ENCODE assay signal across 1 cellular context in genomic region chr17:50693041-50693682, GRCh38.
TF ChIP-seq lines count a peak whose summit lies in the region.

No MANE protein-coding gene starts in this region.

TF ChIP-seq in HepG2, 621 proteins besides CTCF, POLR2A, EP300 and RAD21 (continued from another document and continues in another):
- TF ChIP-seq ZNF362 (CRISPR knock-in tag; IDR thresholded peaks at IDR 0.05; ENCODE audit: borderline replicate concordance) = peak; percentile 94
- 0 out of 2 replicates have a peak, but pooled peaks have one; percentile 19 for TF ChIP-seq NAIF1 (CRISPR knock-in tag; IDR thresholded peaks at IDR 0.05; ENCODE audit: borderline replicate concordance)
- no peak for TF ChIP-seq TOPORS (CRISPR knock-in tag; IDR thresholded peaks at IDR 0.05)
- no peak for TF ChIP-seq GABPB1 (CRISPR knock-in tag; IDR thresholded peaks at IDR 0.05)
- TF ChIP-seq FOXP4 (CRISPR knock-in tag; IDR thresholded peaks at IDR 0.05) = peak; percentile 60
- TF ChIP-seq HMG20B (CRISPR knock-in tag; conservative IDR thresholded peaks at IDR 0.05) = 0 out of 2 replicates have a peak, but pooled peaks have one; percentile 37
- no peak for TF ChIP-seq ZNF335 (CRISPR knock-in tag; IDR thresholded peaks at IDR 0.05)
- no peak for TF ChIP-seq ZNF619 (CRISPR knock-in tag; IDR thresholded peaks at IDR 0.05)
- no peak for TF ChIP-seq ATF6 (CRISPR knock-in tag; conservative IDR thresholded peaks at IDR 0.05)
- no peak for TF ChIP-seq TBX2 (CRISPR knock-in tag; IDR thresholded peaks at IDR 0.05; ENCODE audit: borderline replicate concordance)
- no peak for TF ChIP-seq ATRX (CRISPR knock-in tag; IDR thresholded peaks at IDR 0.05; ENCODE audit: borderline replicate concordance)
- no peak for TF ChIP-seq CBX2 (IDR thresholded peaks at IDR 0.05; ENCODE audit: low read depth, low read length)
- TF ChIP-seq CBX2 (CRISPR knock-in tag; IDR thresholded peaks at IDR 0.05; ENCODE audit: low read depth) = no peak
- no peak for TF ChIP-seq DZIP1 (CRISPR knock-in tag; IDR thresholded peaks at IDR 0.05)
- no peak for TF ChIP-seq ZIK1 (CRISPR knock-in tag; IDR thresholded peaks at IDR 0.05; ENCODE audit: borderline replicate concordance, low read depth)
- no peak for TF ChIP-seq KDM5B (CRISPR knock-in tag; IDR thresholded peaks at IDR 0.05; ENCODE audit: borderline replicate concordance)
- no peak for TF ChIP-seq SNRNP70 (IDR thresholded peaks at IDR 0.05; ENCODE audit: low read depth, low read length)
- no peak for TF ChIP-seq ZNF317 (CRISPR knock-in tag; IDR thresholded peaks at IDR 0.05)
- TF ChIP-seq THAP8 (CRISPR knock-in tag; IDR thresholded peaks at IDR 0.05; ENCODE audit: borderline replicate concordance) = no peak
- TF ChIP-seq TMF1 (CRISPR knock-in tag; IDR thresholded peaks at IDR 0.05; ENCODE audit: low read depth) = no peak
- TF ChIP-seq ARNT (IDR thresholded peaks at IDR 0.05) = no peak
- TF ChIP-seq THAP9 (CRISPR knock-in tag; IDR thresholded peaks at IDR 0.05; ENCODE audit: borderline replicate concordance) = no peak
- TF ChIP-seq ZNF550 (CRISPR knock-in tag; IDR thresholded peaks at IDR 0.05; ENCODE audit: borderline replicate concordance) = no peak
- TF ChIP-seq YEATS2 (CRISPR knock-in tag; IDR thresholded peaks at IDR 0.05; ENCODE audit: borderline replicate concordance) = no peak
- TF ChIP-seq RARA (CRISPR knock-in tag; IDR thresholded peaks at IDR 0.05) = peak; percentile 70
- no peak for TF ChIP-seq ZBTB42 (CRISPR knock-in tag; IDR thresholded peaks at IDR 0.05)
- TF ChIP-seq SPEN (CRISPR knock-in tag; IDR thresholded peaks at IDR 0.05; ENCODE audit: low read depth) = no peak
- TF ChIP-seq DMAP1 (CRISPR knock-in tag; IDR thresholded peaks at IDR 0.05) = peak; percentile 51; the same call in 1 of the 2 replicates
- no peak for TF ChIP-seq SP140L (CRISPR knock-in tag; IDR thresholded peaks at IDR 0.05; ENCODE audit: borderline replicate concordance)
- TF ChIP-seq THAP7 (CRISPR knock-in tag; IDR thresholded peaks at IDR 0.05) = no peak
- no peak for TF ChIP-seq HDAC1 (CRISPR knock-in tag; IDR thresholded peaks at IDR 0.05)
- TF ChIP-seq YY1 (IDR thresholded peaks at IDR 0.05; ENCODE audit: insufficient read depth, insufficient replicate concordance, low read depth, low read length) = peak; percentile 34
- no peak for TF ChIP-seq MYC (CRISPR knock-in tag; IDR thresholded peaks at IDR 0.05; ENCODE audit: borderline replicate concordance)
- TF ChIP-seq GTF3A (CRISPR knock-in tag; conservative IDR thresholded peaks at IDR 0.05) = no peak
- peak; percentile 31; the same call in 1 of the 2 replicates for TF ChIP-seq FOXO1 (CRISPR knock-in tag; IDR thresholded peaks at IDR 0.05)
- no peak for TF ChIP-seq ZBTB2 (CRISPR knock-in tag; IDR thresholded peaks at IDR 0.05; ENCODE audit: low read depth)
- TF ChIP-seq FIP1L1 (IDR thresholded peaks at IDR 0.05; ENCODE audit: borderline replicate concordance, insufficient read depth, low read depth, low read length) = no peak
- TF ChIP-seq CSRNP2 (CRISPR knock-in tag; conservative IDR thresholded peaks at IDR 0.05; ENCODE audit: low read depth) = no peak
- no peak for TF ChIP-seq ZNF441 (CRISPR knock-in tag; IDR thresholded peaks at IDR 0.05; ENCODE audit: borderline replicate concordance)
- peak; percentile 91 for TF ChIP-seq ZNF18 (CRISPR knock-in tag; IDR thresholded peaks at IDR 0.05; ENCODE audit: insufficient replicate concordance)
- no peak for TF ChIP-seq ZBTB37 (CRISPR knock-in tag; IDR thresholded peaks at IDR 0.05)
- no peak for TF ChIP-seq HBP1 (CRISPR knock-in tag; IDR thresholded peaks at IDR 0.05; ENCODE audit: low read depth)
